Comparison of ENCODE assay signal across 18 cellular contexts in the genomic region with DNA sequence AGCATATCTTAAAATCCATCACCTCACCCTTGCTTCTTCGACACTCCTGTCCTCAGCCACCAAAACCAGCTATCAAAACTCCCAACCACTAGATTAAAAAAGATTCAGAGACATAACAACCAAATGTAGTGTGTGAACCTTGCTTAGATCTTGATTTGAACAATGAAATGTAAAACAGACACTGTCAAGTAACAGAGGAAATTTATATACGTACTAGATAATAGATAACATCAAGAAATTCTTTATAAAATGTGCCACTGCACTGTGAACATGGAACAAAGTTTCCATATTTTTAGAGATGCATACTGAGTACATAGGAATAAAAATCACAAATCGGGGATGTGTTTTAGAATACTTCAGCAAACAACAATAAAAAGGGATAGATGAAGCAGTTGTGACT.
A peak's percentile ranks its signal among the peaks of the same experiment; 100 is the strongest.
DNase-seq lines count a peak whose midpoint lies in the region; ATAC-seq and TF ChIP-seq lines count a peak whose summit lies in the region.
"Had no signal": no experiment of that assay in that cellular context is flagged by ENCODE, and none has a peak within 500 bp of the region (broad histone marks: within the 10 kb centered on the region; RNA-seq: fewer than 3 reads in every experiment).

No MANE protein-coding gene starts in this region.

- no peaks in the 10 kb centered on the region for H3K9me3 ChIP-seq in endodermal cell (ENCODE audit: control insufficient read depth, low read length)
- H3K9me3 ChIP-seq: Peyer's patch, SJSA1 had no signal

- H3K4me3 ChIP-seq in endodermal cell (ENCODE audit: low read length), result no peak overlapping the region
- H3K4me3 ChIP-seq: K562, Peyer's patch, SJSA1 had no signal

- no peak overlapping the region for H3K27ac ChIP-seq in endodermal cell (ENCODE audit: low read depth, low read length)
- H3K27ac ChIP-seq: Peyer's patch, SJSA1 had no signal

- no peaks in the 10 kb centered on the region for H3K27me3 ChIP-seq in endodermal cell (ENCODE audit: control insufficient read depth, insufficient read depth, low read length, poor library complexity, severe bottlenecking)
- H3K27me3 ChIP-seq: Peyer's patch, SJSA1 had no signal

- H3K27me3 Mint-ChIP-seq in stimulated activated naive CD8-positive, alpha-beta T cell treated with anti-CD3 and anti-CD28 coated beads, Interleukin-15, Interleukin-2, amounts not matched to agents 100 ng/mL and 50 ng/mL, for 24 hours, result no peaks in the 10 kb centered on the region
- no peaks in the 10 kb centered on the region for H3K27me3 Mint-ChIP-seq in stimulated activated naive CD8-positive, alpha-beta T cell treated with anti-CD3 and anti-CD28 coated beads, Interleukin-15, amount 100 ng/mL, for 72 hours
- H3K27me3 Mint-ChIP-seq in endodermal cell (ENCODE audit: insufficient read depth), result no peaks in the 10 kb centered on the region

- H3K36me3 Mint-ChIP-seq in stimulated activated naive CD8-positive, alpha-beta T cell treated with anti-CD3 and anti-CD28 coated beads, Interleukin-15, Interleukin-2, amounts not matched to agents 100 ng/mL and 50 ng/mL, for 24 hours (ENCODE audit: low read depth), result peaks cover 47% of the 10 kb centered on the region
- H3K36me3 Mint-ChIP-seq in endodermal cell (ENCODE audit: low read depth), result peaks cover 18% of the 10 kb centered on the region

- H3K4me1 ChIP-seq in endodermal cell (ENCODE audit: control insufficient read depth, insufficient read depth, low read length), result peaks cover 7% of the 10 kb centered on the region

- H3K36me3 ChIP-seq in endodermal cell (ENCODE audit: control insufficient read depth, insufficient read depth, low read length), result peaks cover 8% of the 10 kb centered on the region

- H3K27ac Mint-ChIP-seq in stimulated activated naive CD8-positive, alpha-beta T cell treated with anti-CD3 and anti-CD28 coated beads, Interleukin-15, Interleukin-2, amounts not matched to agents 100 ng/mL and 50 ng/mL, for 24 hours, result peak overlapping the region; percentile 64
- no peak overlapping the region for H3K27ac Mint-ChIP-seq in stimulated activated naive CD8-positive, alpha-beta T cell treated with anti-CD3 and anti-CD28 coated beads, Interleukin-15, amount 100 ng/mL, for 72 hours
- peak overlapping the region; percentile 22 for H3K27ac Mint-ChIP-seq in endodermal cell

- no peak for TF ChIP-seq CTCF in endodermal cell (conservative IDR thresholded peaks at IDR 0.05)

- H3K4me3 Mint-ChIP-seq in stimulated activated naive CD8-positive, alpha-beta T cell treated with anti-CD3 and anti-CD28 coated beads, Interleukin-15, Interleukin-2, amounts not matched to agents 100 ng/mL and 50 ng/mL, for 24 hours, result no peak overlapping the region
- no peak overlapping the region for H3K4me3 Mint-ChIP-seq in stimulated activated naive CD8-positive, alpha-beta T cell treated with anti-CD3 and anti-CD28 coated beads, Interleukin-15, amount 100 ng/mL, for 72 hours
- no peak overlapping the region for H3K4me3 Mint-ChIP-seq in endodermal cell

- no peaks in the 10 kb centered on the region for H3K9me3 Mint-ChIP-seq in stimulated activated naive CD8-positive, alpha-beta T cell treated with anti-CD3 and anti-CD28 coated beads, Interleukin-15, Interleukin-2, amounts not matched to agents 100 ng/mL and 50 ng/mL, for 24 hours
- H3K9me3 Mint-ChIP-seq in stimulated activated naive CD8-positive, alpha-beta T cell treated with anti-CD3 and anti-CD28 coated beads, Interleukin-15, amount 100 ng/mL, for 72 hours, result peaks cover 0 to 4% of the 10 kb centered on the region in 2 donors
- no peaks in the 10 kb centered on the region for H3K9me3 Mint-ChIP-seq in endodermal cell

- 93% methylated on average over 3 of the region's 3 CpGs; no CpG with 5 or more reads in 1 of the 2 experiments for WGBS in endodermal cell (ENCODE audit: insufficient coverage in 1 of 2, insufficient read length in 1 of 2), 2 experiments

- no peak for ATAC-seq in stimulated activated naive CD8-positive, alpha-beta T cell treated with anti-CD3 and anti-CD28 coated beads, Interleukin-15, amount 100 ng/mL, for 72 hours
- no peak for ATAC-seq in SK-N-SH treated with all-trans-retinoic acid at 6 μM for 48 hours
- no peak for ATAC-seq in GM21423 (IDR thresholded peaks at IDR 0.05; ENCODE audit: unreplicated experiment)
- ATAC-seq: K562 had no signal

- no peak overlapping the region for H3K9ac ChIP-seq in endodermal cell (ENCODE audit: extremely low read depth, low read length, poor library complexity, severe bottlenecking)

- H3K4me1 Mint-ChIP-seq in stimulated activated naive CD8-positive, alpha-beta T cell treated with anti-CD3 and anti-CD28 coated beads, Interleukin-15, Interleukin-2, amounts not matched to agents 100 ng/mL and 50 ng/mL, for 24 hours (ENCODE audit: low read depth), result peaks cover 37% of the 10 kb centered on the region
- H3K4me1 Mint-ChIP-seq in stimulated activated naive CD8-positive, alpha-beta T cell treated with anti-CD3 and anti-CD28 coated beads, Interleukin-15, amount 100 ng/mL, for 72 hours, result peaks cover 36% of the 10 kb centered on the region
- H3K4me1 Mint-ChIP-seq in endodermal cell, result peaks cover 11% of the 10 kb centered on the region

- DNase-seq in stimulated activated naive CD8-positive, alpha-beta T cell treated with anti-CD3 and anti-CD28 coated beads, Interleukin-15, amount 100 ng/mL, for 72 hours, result no peak
- no peak for DNase-seq in endodermal cell
- DNase-seq in A172 (ENCODE audit: low spot score), result no peak
- no peak for DNase-seq in NAMALWA (ENCODE audit: low spot score)
- DNase-seq: ACHN; C1 segment of cervical spinal cord; GF-D8; NCI-H1694 treated with DMSO at 0.1 percent for 48 hours; NCI-H2107; NCI-H510A; NCI-H748 treated with DMSO at 0.1 percent for 48 hours; NK-92 treated with Interleukin-12 subunit alpha and Interleukin-12 subunit beta, amount 100 ng/mL, for 24 hours; Peyer's patch had no signal

TF ChIP-seq in SK-N-SH treated with all-trans-retinoic acid at 6 μM for 48 hours, 23 proteins besides CTCF, POLR2A, EP300 and RAD21:
- TF ChIP-seq PATZ1 (CRISPR knock-in tag; IDR thresholded peaks at IDR 0.05; ENCODE audit: borderline replicate concordance) (no peak), BACH2 (CRISPR knock-in tag; IDR thresholded peaks at IDR 0.05; ENCODE audit: borderline replicate concordance) (no peak), GLIS3 (CRISPR knock-in tag; IDR thresholded peaks at IDR 0.05) (no peak), ISL1 (CRISPR knock-in tag; IDR thresholded peaks at IDR 0.05) (peak; percentile 55), TOX (CRISPR knock-in tag; IDR thresholded peaks at IDR 0.05; ENCODE audit: borderline replicate concordance) (no peak), SNAI2 (CRISPR knock-in tag; IDR thresholded peaks at IDR 0.05) (0 out of 2 replicates have a peak, but pooled peaks have one; percentile 32), ZC3H10 (CRISPR knock-in tag; IDR thresholded peaks at IDR 0.05) (no peak), PPARA (CRISPR knock-in tag; IDR thresholded peaks at IDR 0.05; ENCODE audit: borderline replicate concordance) (no peak), TCF4 (CRISPR knock-in tag; IDR thresholded peaks at IDR 0.05; ENCODE audit: borderline replicate concordance) (peak; percentile 41; the same call in 1 of the 2 replicates), TSHZ2 (CRISPR knock-in tag; IDR thresholded peaks at IDR 0.05) (peak; percentile 33; the same call in 1 of the 2 replicates), ZNF565 (CRISPR knock-in tag; conservative IDR thresholded peaks at IDR 0.05; ENCODE audit: low read depth) (0 out of 2 replicates have a peak, but pooled peaks have one; percentile 6), ESRRG (CRISPR knock-in tag; IDR thresholded peaks at IDR 0.05) (no peak), ZFP30 (CRISPR knock-in tag; IDR thresholded peaks at IDR 0.05) (no peak)

Comparison
In these comparisons a context has a peak if more than half of its experiments do, and no peak if none do; other contexts are left out.
1. H3K27ac Mint-ChIP-seq: peak in stimulated activated naive CD8-positive, alpha-beta T cell treated with anti-CD3 and anti-CD28 coated beads, Interleukin-15, Interleukin-2, amounts not matched to agents 100 ng/mL and 50 ng/mL, for 24 hours (single experiment) and endodermal cell (single experiment); none in stimulated activated naive CD8-positive, alpha-beta T cell treated with anti-CD3 and anti-CD28 coated beads, Interleukin-15, amount 100 ng/mL, for 72 hours (0 of 2).